26 cellular contexts compared by ENCODE assay signal in the genomic region with DNA sequence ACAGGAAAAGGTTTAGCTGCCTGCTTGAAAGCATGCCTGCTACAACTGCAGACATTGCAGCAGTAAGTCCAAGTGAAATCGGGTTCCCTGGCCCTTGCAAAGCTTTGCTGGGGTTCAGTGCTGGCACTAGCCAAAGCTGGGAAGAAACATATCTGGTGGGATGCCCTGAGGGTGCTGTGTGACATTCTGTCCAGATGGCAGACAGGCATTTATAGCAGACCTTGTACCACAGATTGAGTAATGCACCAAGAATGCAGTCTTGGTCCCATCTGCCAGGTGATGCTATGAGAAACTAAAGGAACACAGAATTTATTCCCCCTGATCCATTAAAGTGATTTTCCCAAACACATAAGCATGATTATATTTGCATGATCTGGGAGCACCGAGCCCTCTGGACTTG.
"Had no signal": no experiment of that assay in that cellular context is flagged by ENCODE, and none has a peak within 500 bp of the region (broad histone marks: within the 10 kb centered on the region; RNA-seq: fewer than 3 reads in every experiment).

No MANE protein-coding gene starts in this region.

- H2AFZ ChIP-seq: hepatocyte had no signal

- H3K4me1 Mint-ChIP-seq: activated CD4-positive, alpha-beta T cell treated with anti-CD3 and anti-CD28 coated beads for 36 hours; activated naive CD4-positive, alpha-beta T cell treated with anti-CD3 and anti-CD28 coated beads, Interleukin-2, amount 10 ng/mL, durations not matched to agents 7 days and 5 days; brain; immature natural killer cell had no signal

- H3K27me3 ChIP-seq: hepatocyte, pancreas, right atrium auricular region, thyroid gland, upper lobe of right lung had no signal

- H3K36me3 ChIP-seq: left ventricle myocardium inferior, pancreas, right atrium auricular region, thyroid gland, upper lobe of right lung had no signal

- H3K36me3 Mint-ChIP-seq: activated CD4-positive, alpha-beta memory T cell treated with anti-CD3 and anti-CD28 coated beads for 36 hours; activated naive CD4-positive, alpha-beta T cell treated with anti-CD3 and anti-CD28 coated beads, Interleukin-2, amount 10 ng/mL, durations not matched to agents 7 days and 5 days; brain; immature natural killer cell; natural killer cell treated with Interleukin-12 subunit alpha and Interleukin-12 subunit beta and Interleukin-15 and Interleukin-18, amount 100 ng/mL, for 72 hours; WTC11 had no signal

- H3K79me2 ChIP-seq: hepatocyte had no signal

- H3K27ac ChIP-seq: hepatocyte, left ventricle myocardium inferior, pancreas, psoas muscle, right atrium auricular region, thyroid gland, upper lobe of right lung had no signal

- H3K27ac Mint-ChIP-seq: activated CD4-positive, alpha-beta memory T cell treated with anti-CD3 and anti-CD28 coated beads for 36 hours; activated CD4-positive, alpha-beta T cell treated with anti-CD3 and anti-CD28 coated beads for 36 hours; activated naive CD4-positive, alpha-beta T cell treated with anti-CD3 and anti-CD28 coated beads, Interleukin-2, amount 10 ng/mL, durations not matched to agents 7 days and 5 days; brain; immature natural killer cell; natural killer cell treated with Interleukin-12 subunit alpha and Interleukin-12 subunit beta and Interleukin-15 and Interleukin-18, amount 100 ng/mL, for 72 hours; WTC11 had no signal

- H3K4me1 ChIP-seq: pancreas, psoas muscle, thyroid gland, upper lobe of right lung had no signal

- H3K9me3 Mint-ChIP-seq: activated CD4-positive, alpha-beta memory T cell treated with anti-CD3 and anti-CD28 coated beads for 36 hours; activated naive CD4-positive, alpha-beta T cell treated with anti-CD3 and anti-CD28 coated beads, Interleukin-2, amount 10 ng/mL, durations not matched to agents 7 days and 5 days; brain; immature natural killer cell; natural killer cell treated with Interleukin-12 subunit alpha and Interleukin-12 subunit beta and Interleukin-15 and Interleukin-18, amount 100 ng/mL, for 72 hours; WTC11 had no signal

- H3K4me2 ChIP-seq: hepatocyte had no signal

- H3K4me3 Mint-ChIP-seq: activated CD4-positive, alpha-beta memory T cell treated with anti-CD3 and anti-CD28 coated beads for 36 hours; activated CD4-positive, alpha-beta T cell treated with anti-CD3 and anti-CD28 coated beads for 36 hours; activated naive CD4-positive, alpha-beta T cell treated with anti-CD3 and anti-CD28 coated beads, Interleukin-2, amount 10 ng/mL, durations not matched to agents 7 days and 5 days; brain; immature natural killer cell; natural killer cell treated with Interleukin-12 subunit alpha and Interleukin-12 subunit beta and Interleukin-15 and Interleukin-18, amount 100 ng/mL, for 72 hours; WTC11 had no signal

- H3K4me3 ChIP-seq: hepatocyte, left ventricle myocardium inferior, pancreas, psoas muscle, right atrium auricular region, thyroid gland, upper lobe of right lung had no signal

- ATAC-seq: activated CD4-positive, alpha-beta T cell treated with anti-CD3 and anti-CD28 coated beads for 36 hours; natural killer cell treated with Interleukin-12 subunit alpha and Interleukin-12 subunit beta and Interleukin-15 and Interleukin-18, amount 100 ng/mL, for 72 hours; pancreas; upper lobe of right lung; WTC11 had no signal

- H3K9me3 ChIP-seq: left ventricle myocardium inferior, pancreas, psoas muscle, right atrium auricular region, thyroid gland, upper lobe of right lung had no signal

- DNase-seq: activated CD4-positive, alpha-beta memory T cell treated with anti-CD3 and anti-CD28 coated beads for 36 hours; activated CD4-positive, alpha-beta T cell treated with anti-CD3 and anti-CD28 coated beads for 36 hours; activated effector memory CD4-positive, alpha-beta T cell treated with anti-CD3 and anti-CD28 coated beads, Interleukin-2, amount 50 U/mL, for 16 hours; activated naive CD4-positive, alpha-beta T cell treated with anti-CD3 and anti-CD28 coated beads, Interleukin-2, amount 10 ng/mL, durations not matched to agents 7 days and 5 days; dermis blood vessel endothelial cell; effector CD8-positive, alpha-beta T cell; erythroblast; foreskin melanocyte; immature natural killer cell; kidney glomerular epithelial cell; left ventricle myocardium inferior; mammary epithelial cell; midbrain; pancreas; psoas muscle; stimulated activated CD4-positive, alpha-beta T cell treated with anti-CD3 and anti-CD28 coated beads, Interleukin-4, amount 100 ng/mL, for 24 hours; stimulated activated naive CD4-positive, alpha-beta T cell treated with Interleukin-2 at 50 U/mL for 16 hours; substantia nigra; T-helper 9 cell; thyroid gland; upper lobe of right lung had no signal

- H3K27me3 Mint-ChIP-seq: brain had no signal
